Comparison of ENCODE assay signal across 17 cellular contexts in the genomic region with DNA sequence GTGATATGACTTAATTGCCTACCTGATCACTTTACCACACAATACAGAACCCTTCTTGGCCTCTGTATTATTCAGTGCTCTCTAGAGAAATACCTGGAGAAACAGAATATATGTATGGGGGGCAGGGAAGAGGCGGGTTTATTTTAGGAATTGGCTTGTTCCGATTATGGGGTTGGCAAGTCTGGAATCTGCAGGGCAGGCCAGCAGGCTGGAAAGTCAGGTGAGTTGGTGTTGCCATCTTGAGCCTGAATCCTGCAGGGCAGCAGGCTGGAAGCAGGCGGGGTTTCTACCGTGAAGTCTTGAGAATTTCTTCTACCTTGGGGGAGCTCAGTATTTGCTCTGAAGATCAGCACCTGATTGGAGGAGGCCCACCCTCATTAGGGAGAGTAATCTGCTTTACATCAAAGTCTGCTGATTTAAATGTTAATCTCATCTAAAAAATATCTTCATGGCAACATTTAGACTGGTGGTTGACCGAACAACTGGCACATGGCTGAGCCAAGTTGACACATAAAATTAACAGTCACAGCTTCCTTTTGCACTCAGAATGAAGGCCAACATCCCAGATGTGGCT.
DNase-seq lines count a peak whose midpoint lies in the region; ATAC-seq and TF ChIP-seq lines count a peak whose summit lies in the region.
"Had no signal": no experiment of that assay in that cellular context is flagged by ENCODE, and none has a peak within 500 bp of the region (broad histone marks: within the 10 kb centered on the region; RNA-seq: fewer than 3 reads in every experiment).

No MANE protein-coding gene starts in this region.

- H3K9me3 Mint-ChIP-seq in activated CD8-positive, alpha-beta memory T cell treated with anti-CD3 and anti-CD28 coated beads, Interleukin-2, amount 10 ng/mL, durations not matched to agents 7 days and 5 days (ENCODE audit: low read depth): peaks cover 3% of the 10 kb centered on the region
- H3K9me3 Mint-ChIP-seq in osteocyte (ENCODE audit: unreplicated experiment) (peaks cover 5% of the 10 kb centered on the region), glutamatergic neuron (ENCODE audit: unreplicated experiment) (peaks cover 1% of the 10 kb centered on the region)
- H3K9me3 Mint-ChIP-seq: CD4-positive, alpha-beta T cell had no signal

- H3K27me3 Mint-ChIP-seq in activated CD8-positive, alpha-beta memory T cell treated with anti-CD3 and anti-CD28 coated beads, Interleukin-2, amount 10 ng/mL, durations not matched to agents 7 days and 5 days: peaks cover 6% of the 10 kb centered on the region
- H3K27me3 Mint-ChIP-seq in osteocyte (ENCODE audit: unreplicated experiment) (no peaks in the 10 kb centered on the region), glutamatergic neuron (ENCODE audit: unreplicated experiment) (no peaks in the 10 kb centered on the region)
- H3K27me3 Mint-ChIP-seq: CD4-positive, alpha-beta T cell had no signal

- H3K27ac Mint-ChIP-seq in activated CD8-positive, alpha-beta memory T cell treated with anti-CD3 and anti-CD28 coated beads, Interleukin-2, amount 10 ng/mL, durations not matched to agents 7 days and 5 days: no peak overlapping the region
- H3K27ac Mint-ChIP-seq in osteocyte (ENCODE audit: unreplicated experiment) (no peak overlapping the region), glutamatergic neuron (ENCODE audit: unreplicated experiment) (no peak overlapping the region)
- H3K27ac Mint-ChIP-seq: CD4-positive, alpha-beta T cell had no signal

- peaks cover 11% of the 10 kb centered on the region for H3K36me3 Mint-ChIP-seq in activated CD8-positive, alpha-beta memory T cell treated with anti-CD3 and anti-CD28 coated beads, Interleukin-2, amount 10 ng/mL, durations not matched to agents 7 days and 5 days
- peaks cover 1% of the 10 kb centered on the region for H3K36me3 Mint-ChIP-seq in osteocyte (ENCODE audit: unreplicated experiment)
- H3K36me3 Mint-ChIP-seq in glutamatergic neuron (ENCODE audit: unreplicated experiment): no peaks in the 10 kb centered on the region

- TF ChIP-seq CTCF in osteocyte (IDR thresholded peaks at IDR 0.05) (no peak), glutamatergic neuron (IDR thresholded peaks at IDR 0.05; ENCODE audit: partially characterized antibody, unreplicated experiment) (no peak)

- ATAC-seq in activated CD8-positive, alpha-beta memory T cell treated with anti-CD3 and anti-CD28 coated beads, Interleukin-2, amount 10 ng/mL, durations not matched to agents 7 days and 5 days: no peak
- no peak for ATAC-seq in GM21423 (IDR thresholded peaks at IDR 0.05; ENCODE audit: unreplicated experiment)
- no peak for ATAC-seq in HG03159 (IDR thresholded peaks at IDR 0.05; ENCODE audit: unreplicated experiment)

- in situ Hi-C loops in G401 (cut with HindIII; ENCODE audit: low sequenced_read_pairs): no loop called here

- CTCF ChIA-PET in activated CD8-positive, alpha-beta memory T cell treated with anti-CD3 and anti-CD28 coated beads, Interleukin-2, amount 10 ng/mL, durations not matched to agents 7 days and 5 days (lab: Charles Lee): no interaction called here

- peaks cover 13% of the 10 kb centered on the region for H3K4me1 Mint-ChIP-seq in activated CD8-positive, alpha-beta memory T cell treated with anti-CD3 and anti-CD28 coated beads, Interleukin-2, amount 10 ng/mL, durations not matched to agents 7 days and 5 days
- H3K4me1 Mint-ChIP-seq in osteocyte (ENCODE audit: unreplicated experiment) (no peaks in the 10 kb centered on the region), glutamatergic neuron (ENCODE audit: low read depth, unreplicated experiment) (peaks cover 5% of the 10 kb centered on the region)

- DNase-seq in activated CD8-positive, alpha-beta memory T cell treated with anti-CD3 and anti-CD28 coated beads, Interleukin-2, amount 10 ng/mL, durations not matched to agents 7 days and 5 days: peak; percentile 31
- DNase-seq in activated CD8-positive, alpha-beta memory T cell treated with anti-CD3 and anti-CD28 coated beads, Interleukin-2, amount 50 U/mL, for 4 hours: no peak
- DNase-seq in G401 (ENCODE audit: low spot score): peak; percentile 77
- DNase-seq in cerebellum (ENCODE audit: low spot score): peak; percentile 66
- peak; percentile 69 for DNase-seq in osteocyte (ENCODE audit: extremely low spot score, unreplicated experiment)
- DNase-seq in glutamatergic neuron: no peak
- DNase-seq: CD4-positive, alpha-beta T cell; DMS153; GF-D8; GM23248; HCEC 1CT; KBM-7; NCI-H1105; NCI-H2081; SHP77 treated with DMSO at 0.1 percent for 48 hours had no signal

- H3K4me3 Mint-ChIP-seq in activated CD8-positive, alpha-beta memory T cell treated with anti-CD3 and anti-CD28 coated beads, Interleukin-2, amount 10 ng/mL, durations not matched to agents 7 days and 5 days: no peak overlapping the region
- H3K4me3 Mint-ChIP-seq in osteocyte (ENCODE audit: unreplicated experiment) (no peak overlapping the region), glutamatergic neuron (ENCODE audit: unreplicated experiment) (no peak overlapping the region)
- H3K4me3 Mint-ChIP-seq: CD4-positive, alpha-beta T cell had no signal

Comparison
In these comparisons a context has a peak if more than half of its experiments do, and no peak if none do; other contexts are left out.
1. DNase-seq: peak in activated CD8-positive, alpha-beta memory T cell treated with anti-CD3 and anti-CD28 coated beads, Interleukin-2, amount 10 ng/mL, durations not matched to agents 7 days and 5 days (single experiment), G401 (single experiment), cerebellum (single experiment) and osteocyte (single experiment); none in activated CD8-positive, alpha-beta memory T cell treated with anti-CD3 and anti-CD28 coated beads, Interleukin-2, amount 50 U/mL, for 4 hours (single experiment) and glutamatergic neuron (single experiment).